Comparison of ENCODE assay signal across 8 cellular contexts in genomic region chr6:136289327-136289578, GRCh38. TPM values are rescaled to one million over a fixed set of nuclear protein-coding genes. Genes with fewer than 3 reads are reported as not detected.
DNase-seq lines count a peak whose midpoint lies in the region; ATAC-seq and TF ChIP-seq lines count a peak whose summit lies in the region.

No MANE protein-coding gene starts in this region.

- H3K36me3 ChIP-seq in ES-I3 (ENCODE audit: insufficient read depth, low read length), result no peaks in the 10 kb centered on the region
- no peaks in the 10 kb centered on the region for H3K36me3 ChIP-seq in ovary
- no peaks in the 10 kb centered on the region for H3K36me3 ChIP-seq in thoracic aorta

- H3K4me1 ChIP-seq in ES-I3 (ENCODE audit: insufficient read depth, low read length), result peaks cover 13% of the 10 kb centered on the region; the same call in 1 of the 2 replicates
- H3K4me1 ChIP-seq in ovary (ENCODE audit: insufficient read depth), result peaks cover 10% of the 10 kb centered on the region
- peaks cover 45 to 49% of the 10 kb centered on the region in 2 donors for H3K4me1 ChIP-seq in thoracic aorta (ENCODE audit: control insufficient read depth in 1 of 2, low read depth in 2 of 2)

- H3K27ac Mint-ChIP-seq in HFFc6, result peak overlapping the region; percentile 100
- H3K27ac Mint-ChIP-seq in activated naive CD8-positive, alpha-beta T cell treated with anti-CD3 and anti-CD28 coated beads for 36 hours, result peak overlapping the region; percentile 100

- TF ChIP-seq CTCF in HFFc6 (IDR thresholded peaks at IDR 0.05) (peak; percentile 56; the same call in 1 of the 2 replicates), ovary (IDR thresholded peaks at IDR 0.05) (peak in 1 of 3 donors; percentile 58), thoracic aorta (IDR thresholded peaks at IDR 0.05) (peak; percentile 7)

- TF ChIP-seq EP300 in ovary (IDR thresholded peaks at IDR 0.05), result no peak

- H3K4me3 ChIP-seq in ovary, result peak overlapping the region; percentile 98
- peak overlapping the region; percentile 96 for H3K4me3 ChIP-seq in thoracic aorta

- peak overlapping the region; percentile 96 for H3K4me3 Mint-ChIP-seq in HFFc6
- peak overlapping the region; percentile 100 for H3K4me3 Mint-ChIP-seq in activated naive CD8-positive, alpha-beta T cell treated with anti-CD3 and anti-CD28 coated beads for 36 hours

- H3K27ac ChIP-seq in ovary (peak overlapping the region; percentile 97 to 100), thoracic aorta (peak overlapping the region; percentile 97 to 100)

- no peaks in the 10 kb centered on the region for H3K27me3 ChIP-seq in ovary
- no peaks in the 10 kb centered on the region for H3K27me3 ChIP-seq in thoracic aorta (replicated peaks; ENCODE audit: insufficient read depth)

- ATAC-seq in thoracic aorta (ENCODE audit: insufficient number of reproducible peaks, low FRiP score, low read depth), result peak; percentile 73

- intact Hi-C loops in head of caudate nucleus (cut with DNase I) (loop anchor here (5.0 kb wide), 1 partner anchor 37 kb away; the partner anchor contains the start of gene MTFR2), ovary (cut with DNase I) (loop anchor here in 1 of 4 donors (2.0 kb wide), 1 partner anchor 790 kb away; no protein-coding TSS in a partner anchor)

- no peaks in the 10 kb centered on the region for H3K9me3 Mint-ChIP-seq in HFFc6
- H3K9me3 Mint-ChIP-seq in activated naive CD8-positive, alpha-beta T cell treated with anti-CD3 and anti-CD28 coated beads for 36 hours, result peaks cover 1% of the 10 kb centered on the region

- H3K9me3 ChIP-seq in ES-I3 (ENCODE audit: control insufficient read depth, insufficient read depth, low read length) (no peaks in the 10 kb centered on the region), ovary (no peaks in the 10 kb centered on the region), thoracic aorta (no peaks in the 10 kb centered on the region)

- DNase-seq in HFFc6 (peak; percentile 84), NCI-H1092 (lab: John Stamatoyannopoulos, UW) (peak; percentile 78), SKM-1 (lab: John Stamatoyannopoulos, UW; ENCODE audit: unreplicated experiment) (peak; percentile 91), head of caudate nucleus (peak; percentile 73 to 95 (median 89)), ovary (peak; percentile 91 to 95 (median 92)), thoracic aorta (ENCODE audit: low spot score) (peak; percentile 60)
- DNase-seq in activated naive CD8-positive, alpha-beta T cell treated with anti-CD3 and anti-CD28 coated beads for 36 hours, result peak; percentile 92

- WGBS in ovary, 3 donors, result 0 to 1% (median 0%) methylated on average over 34 of the region's 34 CpGs

- H3K9ac ChIP-seq in ES-I3 (ENCODE audit: low read depth, low read length), result peak overlapping the region; percentile 97

- peaks cover 13% of the 10 kb centered on the region; the same call in 1 of the 2 replicates for H3K27me3 Mint-ChIP-seq in HFFc6 (ENCODE audit: insufficient read depth)
- H3K27me3 Mint-ChIP-seq in activated naive CD8-positive, alpha-beta T cell treated with anti-CD3 and anti-CD28 coated beads for 36 hours, result peaks cover 9% of the 10 kb centered on the region

- no peak for TF ChIP-seq POLR2A in ovary (IDR thresholded peaks at IDR 0.05)

- H3K4me1 Mint-ChIP-seq in HFFc6 (ENCODE audit: low read depth), result peaks cover 52% of the 10 kb centered on the region
- peaks cover 48% of the 10 kb centered on the region for H3K4me1 Mint-ChIP-seq in activated naive CD8-positive, alpha-beta T cell treated with anti-CD3 and anti-CD28 coated beads for 36 hours

- H3K36me3 Mint-ChIP-seq in HFFc6 (ENCODE audit: low read depth), result peaks cover 19% of the 10 kb centered on the region
- peaks cover 42% of the 10 kb centered on the region for H3K36me3 Mint-ChIP-seq in activated naive CD8-positive, alpha-beta T cell treated with anti-CD3 and anti-CD28 coated beads for 36 hours

RNA-seq across cellular contexts. Expression of gene BCLAF1, which starts 0.4 kb away (rescaled TPM):
- 100 to 1,000 TPM; 136 to 164 (median 153) TPM for total RNA-seq in HFFc6 (2021; fragmentation: NEBNext Ultra II Directional; extraction: Animal tissue kit (Norgen Biotek cat#: 25700))
- total RNA-seq in activated naive CD8-positive, alpha-beta T cell treated with anti-CD3 and anti-CD28 coated beads for 36 hours, result 100 to 1,000 TPM; 237 to 239 TPM
- total RNA-seq in ovary (100 to 1,000 TPM; 108 to 184 (median 168) TPM), thoracic aorta (100 to 1,000 TPM in 1 of 2 donors, 10 to 100 TPM in 1; 70.0 to 170 TPM)
- 100 to 1,000 TPM in 1 of 2 donors, 10 to 100 TPM in 1; 41.0 to 113 TPM for polyA plus RNA-seq in ovary

RNA-seq across cellular contexts. Expression of gene MTFR2, which starts 39.1 kb away (rescaled TPM):
- 1 to 10 TPM; 2.6 to 6.8 (median 6.3) TPM for total RNA-seq in HFFc6 (2021; fragmentation: NEBNext Ultra II Directional; extraction: Animal tissue kit (Norgen Biotek cat#: 25700))
- 10 to 100 TPM; 28.4 to 30.0 TPM for total RNA-seq in activated naive CD8-positive, alpha-beta T cell treated with anti-CD3 and anti-CD28 coated beads for 36 hours
- under 1 TPM in 4 of 7 donors, not detected in 3; 0.25 to 0.60 (median 0.43) TPM for total RNA-seq in ovary
- under 1 TPM; 0.35 to 0.75 TPM for polyA plus RNA-seq in ovary
- under 1 TPM in 1 of 2 donors, not detected in 1; 0.41 TPM for total RNA-seq in thoracic aorta

Comparison
In these comparisons a context has a peak if more than half of its experiments do, and no peak if none do; other contexts are left out.
1. Peak in every context shown above with its lines: DNase-seq, ATAC-seq, H3K4me3 ChIP-seq and H3K27ac ChIP-seq.